In the genomic region with DNA sequence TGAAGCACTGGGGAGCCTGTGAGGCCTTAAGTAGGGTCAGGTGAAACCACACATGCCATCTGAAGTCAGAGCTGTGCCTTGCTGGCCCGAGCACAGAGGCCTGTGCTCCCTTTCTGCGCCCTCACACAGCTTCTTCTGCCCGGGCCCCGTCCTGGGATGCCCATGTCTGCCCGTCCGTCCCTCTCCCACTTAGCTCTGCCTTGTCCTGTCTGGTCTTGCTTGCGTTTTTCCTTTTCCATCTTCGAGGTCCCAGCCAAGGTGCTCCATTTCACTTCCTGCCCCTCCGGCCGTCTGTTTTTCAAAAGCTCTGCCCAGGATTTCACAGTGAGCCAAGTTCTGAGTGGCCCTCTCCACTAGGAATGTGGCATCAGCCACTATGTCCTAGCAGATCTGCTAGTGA, we compare ENCODE assay signal across 17 cellular contexts. TPM values are rescaled to one million over a fixed set of nuclear protein-coding genes. Genes with fewer than 3 reads are reported as not detected.
DNase-seq lines count a peak whose midpoint lies in the region; ATAC-seq, FAIRE-seq and TF ChIP-seq lines count a peak whose summit lies in the region.
"Had no signal": no experiment of that assay in that cellular context is flagged by ENCODE, and none has a peak within 500 bp of the region (broad histone marks: within the 10 kb centered on the region; RNA-seq: fewer than 3 reads in every experiment).

No MANE protein-coding gene starts in this region.

- no peak overlapping the region for H2AFZ ChIP-seq in HepG2 (ENCODE audit: low read length)

- no peak overlapping the region for H3K9ac ChIP-seq in HepG2 (ENCODE audit: insufficient read depth, low read depth, low read length)

- no peak for TF ChIP-seq RAD21 in HepG2 (CRISPR knock-in tag; IDR thresholded peaks at IDR 0.05)

- H3K9me3 ChIP-seq in HepG2 (ENCODE audit: low read length) (no peaks in the 10 kb centered on the region), right lobe of liver (no peaks in the 10 kb centered on the region), right atrium auricular region (no peaks in the 10 kb centered on the region), transverse colon (no peaks in the 10 kb centered on the region)
- H3K9me3 ChIP-seq: suprapubic skin had no signal

- no peaks in the 10 kb centered on the region for H3K79me2 ChIP-seq in HepG2 (ENCODE audit: insufficient read depth, low read length)

- in situ Hi-C loops in HepG2 (cut with HindIII; ENCODE audit: extremely low pct_ligation_motif_present, low pct_unique_long_range_greater_than_20kb) (loop anchor here (10.0 kb wide), 1 partner anchor 299 kb away; the partner anchor contains the start of gene APMAP), transverse colon (cut with MboI; ENCODE audit: low pct_ligation_motif_present in 1 of 4, low pct_unique_long_range_greater_than_20kb in 1 of 4, low sequenced_read_pairs in 3 of 4) (loop anchor here in 2 of 4 donors (10.0 to 25.0 kb wide), 2 partner anchors 91 to 106 kb away; partner anchors contain the start of gene ENTPD6 (in 1 of the 2))

- intact Hi-C loops in HepG2 (cut with micrococcal nuclease; ENCODE audit: unreplicated experiment): loop anchor here (5.0 to 10.0 kb wide), 2 partner anchors 101 to 301 kb away; partner anchors contain the start of genes ABHD12 and APMAP
- intact Hi-C loops in right lobe of liver (cut with DNase I): loop anchor here in 1 of 2 donors (10.0 kb wide), 2 partner anchors 69 to 159 kb away; no protein-coding TSS in a partner anchor
- intact Hi-C loops in transverse colon (cut with DNase I; ENCODE audit: low total_unique reads): no loop called here

- TF ChIP-seq CTCF in HepG2 (CRISPR knock-in tag; IDR thresholded peaks at IDR 0.05) (no peak), right lobe of liver (IDR thresholded peaks at IDR 0.05) (no peak), right atrium auricular region (IDR thresholded peaks at IDR 0.05) (no peak), transverse colon (IDR thresholded peaks at IDR 0.05) (no peak)

- POLR2A ChIA-PET in HepG2 (lab: Yijun Ruan, JAX): interaction anchor here (1.7 kb wide), 1 partner anchor 105 kb away, joined by 8 read pairs; no protein-coding TSS in a partner anchor

- peaks cover 20 to 30% of the 10 kb centered on the region in 2 experiments for H3K36me3 ChIP-seq in HepG2 (replicated peaks in 1 of 2; ENCODE audit: control insufficient read depth in 1 of 2, insufficient read depth in 2 of 2, low read length in 2 of 2)
- no peaks in the 10 kb centered on the region for H3K36me3 ChIP-seq in right lobe of liver
- peaks cover 66% of the 10 kb centered on the region for H3K36me3 ChIP-seq in right atrium auricular region
- peaks cover 0 to 27% (median 12%) of the 10 kb centered on the region in 4 donors for H3K36me3 ChIP-seq in transverse colon

- H3K27ac ChIP-seq in HepG2 (ENCODE audit: extremely low read length, insufficient read depth, low read length) (no peak overlapping the region), right lobe of liver (no peak overlapping the region), right atrium auricular region (peak overlapping the region; percentile 74 to 81), transverse colon (peak overlapping the region; percentile 16 to 67 (median 43))
- H3K27ac ChIP-seq: suprapubic skin had no signal

- H3K4me3 ChIP-seq in HepG2 (replicated peaks in 1 of 3; ENCODE audit: insufficient read depth in 1 of 3, low read depth in 2 of 3, low read length in 3 of 3) (no peak overlapping the region), right lobe of liver (no peak overlapping the region), right atrium auricular region (no peak overlapping the region), transverse colon (no peak overlapping the region)
- H3K4me3 ChIP-seq: suprapubic skin had no signal

- DNase-seq in HepG2 (ENCODE audit: low spot score): no peak
- no peak for DNase-seq in right lobe of liver
- peak; percentile 48 for DNase-seq in cerebellar cortex (ENCODE audit: low spot score)
- no peak for DNase-seq in right atrium auricular region (ENCODE audit: low spot score)
- no peak for DNase-seq in transverse colon
- no peak for DNase-seq in hypothalamus (lab: John Stamatoyannopoulos, UW)
- no peak for DNase-seq in NCI-H345 treated with DMSO at 0.1 percent for 48 hours (lab: John Stamatoyannopoulos, UW; ENCODE audit: unreplicated experiment)
- DNase-seq: activated B cell treated with CpG ODN at 0.5 μM for 24 hours; aorta; CD4-positive, alpha-beta T cell; dermis blood vessel endothelial cell; DND-41; NCI-H446 treated with DMSO at 0.1 percent for 48 hours had no signal

- no peak for FAIRE-seq in HepG2 (lab: Jason Lieb, UNC)
- FAIRE-seq: HTR-8/SVneo, keratinocyte had no signal

- 0 out of 2 replicates have a peak, but pooled peaks cover 5% of the 10 kb centered on the region for H3K4me1 ChIP-seq in HepG2 (ENCODE audit: insufficient read depth, low read length)
- no peaks in the 10 kb centered on the region for H3K4me1 ChIP-seq in right lobe of liver
- H3K4me1 ChIP-seq in right atrium auricular region: peaks cover 0 to 59% of the 10 kb centered on the region in 2 donors
- peaks cover 9 to 26% (median 22%) of the 10 kb centered on the region in 4 donors for H3K4me1 ChIP-seq in transverse colon

- 85% methylated on average over 10 of the region's 10 CpGs for WGBS in HepG2 (ENCODE audit: low lambda C conversion rate)
- WGBS in right lobe of liver (ENCODE audit: insufficient coverage, low coverage, low lambda C conversion rate, missing lambda C conversion rate): 63% methylated on average over 4 of the region's 10 CpGs
- 72 to 85% methylated on average over 9 to 10 of the region's 10 CpGs for WGBS in transverse colon (ENCODE audit: low coverage in 1 of 2), 2 donors

- H3K4me2 ChIP-seq in HepG2 (ENCODE audit: low read depth, low read length): no peak overlapping the region

- TF ChIP-seq EP300 in HepG2 (IDR thresholded peaks at IDR 0.05; ENCODE audit: low read depth in 2 of 2, low read length in 2 of 2): no peak
- TF ChIP-seq EP300 in HepG2 (CRISPR knock-in tag; IDR thresholded peaks at IDR 0.05; ENCODE audit: borderline replicate concordance): no peak
- no peak for TF ChIP-seq EP300 in transverse colon (IDR thresholded peaks at IDR 0.05; ENCODE audit: low read depth)

- H4K20me1 ChIP-seq in HepG2 (ENCODE audit: insufficient read depth, low read length): no peaks in the 10 kb centered on the region

- BruUV-seq in HepG2 (replicated peaks; lab: Mats Ljungman, UMichigan): no TSS peak

- CTCF ChIA-PET in HepG2 (lab: Yijun Ruan, JAX; ENCODE audit: low intra/inter-chr PET ratio, low total read pairs): interaction anchor here (6.9 kb wide), 1 partner anchor 105 kb away, joined by 157 read pairs; no protein-coding TSS in a partner anchor

- TF ChIP-seq POLR2A in HepG2 (IDR thresholded peaks at IDR 0.05; ENCODE audit: insufficient read depth in 1 of 2, low read depth in 2 of 2, low read length in 2 of 2) (no peak), right lobe of liver (IDR thresholded peaks at IDR 0.05) (no peak), transverse colon (IDR thresholded peaks at IDR 0.05) (no peak)

- no peaks in the 10 kb centered on the region for H3K27me3 ChIP-seq in HepG2 (ENCODE audit: control insufficient read depth in 1 of 2, insufficient read depth in 2 of 2, low read length in 2 of 2)
- H3K27me3 ChIP-seq in right lobe of liver: no peaks in the 10 kb centered on the region
- H3K27me3 ChIP-seq in right atrium auricular region: no peaks in the 10 kb centered on the region
- no peaks in the 10 kb centered on the region for H3K27me3 ChIP-seq in transverse colon
- H3K27me3 ChIP-seq: suprapubic skin had no signal

- ATAC-seq in HepG2 (no peak), right lobe of liver (no peak), GM21381 (IDR thresholded peaks at IDR 0.05; ENCODE audit: unreplicated experiment) (no peak)

TF ChIP-seq in HepG2, 621 proteins besides CTCF, POLR2A, EP300 and RAD21 (continues in another document):
- 0 out of 2 replicates have a peak, but pooled peaks have one; percentile 12 for TF ChIP-seq ZNF333 (CRISPR knock-in tag; IDR thresholded peaks at IDR 0.05; ENCODE audit: borderline replicate concordance)
- TF ChIP-seq ZC3H13 (CRISPR knock-in tag; IDR thresholded peaks at IDR 0.05): peak; percentile 30; the same call in 1 of the 2 replicates

RNA-seq across cellular contexts. Expression of gene PYGB, which starts 45.6 kb away (rescaled TPM):
- total RNA-seq in HepG2 (2016; rRNA removed; fragmentation: Illumina TruSeq; extraction: Trizol) (82.0 and 86.3 TPM in 2 replicates), right lobe of liver (10 to 100 TPM in 3 of 6 experiments, 1 to 10 TPM in 3; 6.6 to 27.4 (median 13.2) TPM), right atrium auricular region (100 to 1,000 TPM; 145 to 174 TPM), transverse colon (100 to 1,000 TPM; 195 to 554 (median 359) TPM)
- total RNA-seq in HepG2 (2016; cell fraction: cytosol; rRNA removed; fragmentation: Illumina TruSeq; extraction: Trizol; ENCODE audit: low read depth): 5.4 and 6.5 TPM in 2 replicates
- 69.1 and 89.6 TPM in 2 replicates for total RNA-seq in HepG2 (2016; cell fraction: insoluble cytoplasmic fraction; rRNA removed; fragmentation: Illumina TruSeq; extraction: Trizol)
- 18.0 and 19.5 TPM in 2 replicates for total RNA-seq in HepG2 (2016; cell fraction: membrane; rRNA removed; fragmentation: Illumina TruSeq; extraction: Trizol)
- 59.8 and 63.0 TPM in 2 replicates for total RNA-seq in HepG2 (2016; cell fraction: nucleus; rRNA removed; fragmentation: Illumina TruSeq; extraction: Trizol)
- 24.2 and 37.5 TPM in 2 replicates for polyA plus RNA-seq in HepG2 (2011; rRNA removed)
- polyA plus RNA-seq in HepG2 (2011; cell fraction: cytosol; rRNA removed): 24.4 and 27.4 TPM in 2 replicates
- polyA plus RNA-seq in HepG2 (2011; cell fraction: nucleus; rRNA removed): 111 and 112 TPM in 2 replicates
- 26.9 and 46.5 TPM in 2 replicates for polyA plus RNA-seq in HepG2 (2012)
- polyA plus RNA-seq in HepG2 (2016; cell fraction: cytosol; fragmentation: Illumina TruSeq; extraction: Trizol; ENCODE audit: low read depth): 3.5 TPM in 2 replicates
- 45.7 and 58.6 TPM in 2 replicates for polyA plus RNA-seq in HepG2 (2016; cell fraction: insoluble cytoplasmic fraction; fragmentation: Illumina TruSeq; extraction: Trizol; ENCODE audit: low read depth)
- polyA plus RNA-seq in HepG2 (2016; cell fraction: membrane; fragmentation: Illumina TruSeq; extraction: Trizol; ENCODE audit: low read depth): 7.2 and 9.8 TPM in 2 replicates
- 79.7 and 85.5 TPM in 2 replicates for polyA plus RNA-seq in HepG2 (2016; cell fraction: nucleus; fragmentation: Illumina TruSeq; extraction: Trizol; ENCODE audit: insufficient read depth, low read depth)
- polyA minus RNA-seq in HepG2 (2011; rRNA and poly(A)+ RNA removed; ENCODE audit: low replicate concordance): 26.5 and 80.5 TPM in 2 replicates
- 36.1 and 38.1 TPM in 2 replicates for polyA minus RNA-seq in HepG2 (2011; cell fraction: cytosol; rRNA and poly(A)+ RNA removed)
- polyA minus RNA-seq in HepG2 (2011; cell fraction: nucleus; rRNA and poly(A)+ RNA removed): 27.9 and 31.3 TPM in 2 replicates

Comparison
In these comparisons a context has a peak if more than half of its experiments do, and no peak if none do; other contexts are left out.
1. H3K27ac ChIP-seq: peak in right atrium auricular region (2 of 2) and transverse colon (4 of 4); none in HepG2 (single experiment) and right lobe of liver (0 of 3).